14 cellular contexts compared by ENCODE assay signal in genomic region chr13:95784891-95785290, GRCh38.
A peak's percentile ranks its signal among the peaks of the same experiment; 100 is the strongest.
DNase-seq lines count a peak whose midpoint lies in the region; FAIRE-seq and TF ChIP-seq lines count a peak whose summit lies in the region.
"Had no signal": no experiment of that assay in that cellular context is flagged by ENCODE, and none has a peak within 500 bp of the region (broad histone marks: within the 10 kb centered on the region; RNA-seq: fewer than 3 reads in every experiment).

No MANE protein-coding gene starts in this region.

- TF ChIP-seq CTCF in foreskin fibroblast (IDR thresholded peaks at IDR 0.05; ENCODE audit: low read depth, low read length) (no peak), GM13977 (IDR thresholded peaks at IDR 0.05; ENCODE audit: extremely low read depth, insufficient read depth, missing control alignments) (no peak)

- FAIRE-seq in urothelium cell line (lab: Jason Lieb, UNC) = no peak
- FAIRE-seq: small intestine had no signal

- in situ Hi-C loops in GM13977 (cut with MboI; ENCODE audit: low pct_unique_long_range_greater_than_20kb, low sequenced_read_pairs, unreplicated experiment) = no loop called here

- DNase-seq in M059J (ENCODE audit: low read depth) = peak; percentile 63
- DNase-seq in amniotic epithelial cell (ENCODE audit: low read depth) = peak; percentile 75
- peak; percentile 9 to 36 for DNase-seq in foreskin fibroblast
- peak; percentile 20 for DNase-seq in urothelium cell line (ENCODE audit: low spot score)
- no peak for DNase-seq in mesenteric fat pad (ENCODE audit: low spot score)
- no peak for DNase-seq in activated CD8-positive, alpha-beta memory T cell treated with anti-CD3 and anti-CD28 coated beads for 24 hours
- DNase-seq in GM13977 (ENCODE audit: low spot score) = no peak
- DNase-seq: activated CD4-positive, alpha-beta T cell treated with anti-CD3 and anti-CD28 coated beads, Interleukin-2, amount 50 U/mL, for 48 hours; CD4-positive, alpha-beta memory T cell; NCI-H345; occipital lobe; small intestine; T-helper 17 cell had no signal

- H3K4me3 ChIP-seq in foreskin fibroblast (ENCODE audit: low read depth in 1 of 2, low read length in 2 of 2) = no peak overlapping the region
- H3K4me3 ChIP-seq: lung had no signal

Comparison
In these comparisons a context has a peak if more than half of its experiments do, and no peak if none do; other contexts are left out.
1. DNase-seq: peak in M059J (single experiment), amniotic epithelial cell (single experiment), foreskin fibroblast (2 of 2) and urothelium cell line (single experiment); none in mesenteric fat pad (single experiment), activated CD8-positive, alpha-beta memory T cell treated with anti-CD3 and anti-CD28 coated beads for 24 hours (single experiment) and GM13977 (single experiment).